ENCODE assay signal across 22 cellular contexts in genomic region chr12:26271024-26271423, GRCh38.
A peak's percentile ranks its signal among the peaks of the same experiment; 100 is the strongest.
DNase-seq lines count a peak whose midpoint lies in the region; ATAC-seq, FAIRE-seq and TF ChIP-seq lines count a peak whose summit lies in the region.
"Had no signal": no experiment of that assay in that cellular context is flagged by ENCODE, and none has a peak within 500 bp of the region (broad histone marks: within the 10 kb centered on the region; RNA-seq: fewer than 3 reads in every experiment).

No MANE protein-coding gene starts in this region.

- peak overlapping the region in 1 of 2 donors; percentile 13 for H3K27ac Mint-ChIP-seq in stimulated activated naive CD8-positive, alpha-beta T cell treated with anti-CD3 and anti-CD28 coated beads, Interleukin-15, amount 100 ng/mL, for 72 hours
- no peak overlapping the region for H3K27ac Mint-ChIP-seq in neural progenitor cell
- H3K27ac Mint-ChIP-seq: activated naive CD8-positive, alpha-beta T cell treated with anti-CD3 and anti-CD28 coated beads, Interleukin-2, amount 50 U/mL, for 24 hours; activated T-helper 1 cell treated with anti-CD3 and anti-CD28 coated beads, Interleukin-12 subunit alpha, Interleukin-12 subunit beta, Interleukin-2, Interleukin-4 antibody, amounts not matched to agents 30 ng/mL and 10 ng/mL and 1 ng/mL, durations not matched to agents 14 hours and 24 hours and 36 hours; effector memory CD8-positive, alpha-beta T cell; T-cell; WTC11 had no signal

- no peak overlapping the region for H3K4ac ChIP-seq in mesenchymal stem cell (ENCODE audit: low read depth in 1 of 2, low read length in 2 of 2)

- peaks cover 8% of the 10 kb centered on the region for H3K27me3 Mint-ChIP-seq in stimulated activated naive CD8-positive, alpha-beta T cell treated with anti-CD3 and anti-CD28 coated beads, Interleukin-15, amount 100 ng/mL, for 72 hours
- peaks cover 6% of the 10 kb centered on the region for H3K27me3 Mint-ChIP-seq in neural progenitor cell (ENCODE audit: insufficient read depth, low read depth)

- H2BK120ac ChIP-seq in mesenchymal stem cell (ENCODE audit: low read depth, low read length) = no peak overlapping the region

- TF ChIP-seq CTCF in NB4 (IDR thresholded peaks at IDR 0.05; ENCODE audit: low read depth, low read length) (no peak), bronchial epithelial cell (IDR thresholded peaks at IDR 0.05; ENCODE audit: insufficient read depth, low read length, severe bottlenecking) (no peak), thyroid gland (IDR thresholded peaks at IDR 0.05) (no peak), neural progenitor cell (IDR thresholded peaks at IDR 0.05) (no peak)

- no peaks in the 10 kb centered on the region for H3K79me2 ChIP-seq in neural progenitor cell (ENCODE audit: low read depth)

- H2BK5ac ChIP-seq in mesenchymal stem cell (ENCODE audit: low read depth, low read length, poor library complexity, severe bottlenecking) = no peak overlapping the region

- no peaks in the 10 kb centered on the region for H3K36me3 ChIP-seq in bronchial epithelial cell (ENCODE audit: control insufficient read depth, insufficient read depth, low read length)
- no peaks in the 10 kb centered on the region for H3K36me3 ChIP-seq in mesenchymal stem cell (ENCODE audit: control insufficient read depth in 1 of 2, insufficient read depth in 2 of 2, low read depth in 1 of 2, low read length in 2 of 2)
- no peaks in the 10 kb centered on the region for H3K36me3 ChIP-seq in thyroid gland
- no peaks in the 10 kb centered on the region for H3K36me3 ChIP-seq in neural progenitor cell
- H3K36me3 ChIP-seq: thoracic aorta had no signal

- WGBS in mesenchymal stem cell = 100% methylated on average over 1 of the region's 2 CpGs
- WGBS in thyroid gland, 2 donors = 84 to 91% methylated on average over 2 of the region's 2 CpGs

- H3K18ac ChIP-seq in mesenchymal stem cell (ENCODE audit: low read depth in 1 of 2, low read length in 2 of 2) = no peak overlapping the region

- no peaks in the 10 kb centered on the region for H3F3A ChIP-seq in neural progenitor cell (ENCODE audit: low read depth)

- H3K4me2 ChIP-seq in mesenchymal stem cell (ENCODE audit: low read length, poor library complexity, severe bottlenecking) (no peak overlapping the region), neural progenitor cell (no peak overlapping the region)

- no peaks in the 10 kb centered on the region for H3K27me3 ChIP-seq in bronchial epithelial cell (ENCODE audit: control insufficient read depth, insufficient read depth, low read length)
- H3K27me3 ChIP-seq in mesenchymal stem cell (ENCODE audit: control insufficient read depth in 1 of 2, insufficient read depth in 1 of 2, low read length in 2 of 2) = no peaks in the 10 kb centered on the region
- H3K27me3 ChIP-seq in thyroid gland = no peaks in the 10 kb centered on the region
- H3K27me3 ChIP-seq in neural progenitor cell = no peaks in the 10 kb centered on the region

- H4K20me1 ChIP-seq in neural progenitor cell (ENCODE audit: low read depth) = no peaks in the 10 kb centered on the region

- no peak overlapping the region for H2BK12ac ChIP-seq in mesenchymal stem cell (ENCODE audit: low read length in 2 of 2)

- H3K14ac ChIP-seq in mesenchymal stem cell (ENCODE audit: low read length in 2 of 2) = no peak overlapping the region

- intact Hi-C loops in thyroid gland (cut with DNase I) = no loop called here

- no peaks in the 10 kb centered on the region for H3K36me3 Mint-ChIP-seq in neural progenitor cell
- H3K36me3 Mint-ChIP-seq: naive thymus-derived CD4-positive, alpha-beta T cell; T-cell; WTC11 had no signal

- H3K27ac ChIP-seq in mesenchymal stem cell (ENCODE audit: low read length, poor library complexity, severe bottlenecking) (no peak overlapping the region), thyroid gland (no peak overlapping the region), neural progenitor cell (no peak overlapping the region)
- H3K27ac ChIP-seq: thoracic aorta had no signal

- no peak overlapping the region for H3K4me3 ChIP-seq in NB4 (ENCODE audit: low read depth, low read length)
- H3K4me3 ChIP-seq in bronchial epithelial cell (ENCODE audit: low read depth, low read length) = no peak overlapping the region
- no peak overlapping the region for H3K4me3 ChIP-seq in mesenchymal stem cell (ENCODE audit: insufficient read depth in 1 of 2, low read depth in 1 of 2, low read length in 2 of 2)
- no peak overlapping the region for H3K4me3 ChIP-seq in thyroid gland (replicated peaks in 1 of 3)
- H3K4me3 ChIP-seq in neural progenitor cell = no peak overlapping the region
- H3K4me3 ChIP-seq: thoracic aorta had no signal

- no peak overlapping the region for H4K91ac ChIP-seq in mesenchymal stem cell (ENCODE audit: low read length)

- no peak overlapping the region for H2AK5ac ChIP-seq in mesenchymal stem cell (ENCODE audit: low read length, severe bottlenecking)

- H3K4me1 Mint-ChIP-seq in stimulated activated naive CD8-positive, alpha-beta T cell treated with anti-CD3 and anti-CD28 coated beads, Interleukin-15, amount 100 ng/mL, for 72 hours = peaks cover 32% of the 10 kb centered on the region
- peaks cover 23% of the 10 kb centered on the region for H3K4me1 Mint-ChIP-seq in neural progenitor cell

- no peak overlapping the region for H2BK15ac ChIP-seq in mesenchymal stem cell (ENCODE audit: low read depth, poor library complexity, severe bottlenecking)

- H2AFZ ChIP-seq in mesenchymal stem cell (ENCODE audit: low read depth, low read length) (no peak overlapping the region), neural progenitor cell (replicated peaks) (no peak overlapping the region)

- ATAC-seq in stimulated activated naive CD8-positive, alpha-beta T cell treated with anti-CD3 and anti-CD28 coated beads, Interleukin-15, amount 100 ng/mL, for 72 hours = no peak
- ATAC-seq: activated naive CD8-positive, alpha-beta T cell treated with anti-CD3 and anti-CD28 coated beads, Interleukin-2, amount 50 U/mL, for 24 hours; effector memory CD8-positive, alpha-beta T cell; naive thymus-derived CD4-positive, alpha-beta T cell; WTC11 had no signal

- no peaks in the 10 kb centered on the region for H3K9me3 Mint-ChIP-seq in stimulated activated naive CD8-positive, alpha-beta T cell treated with anti-CD3 and anti-CD28 coated beads, Interleukin-15, amount 100 ng/mL, for 72 hours
- H3K9me3 Mint-ChIP-seq in neural progenitor cell = no peaks in the 10 kb centered on the region
- H3K9me3 Mint-ChIP-seq: activated naive CD8-positive, alpha-beta T cell treated with anti-CD3 and anti-CD28 coated beads, Interleukin-2, amount 50 U/mL, for 24 hours; activated T-helper 1 cell treated with anti-CD3 and anti-CD28 coated beads, Interleukin-12 subunit alpha, Interleukin-12 subunit beta, Interleukin-2, Interleukin-4 antibody, amounts not matched to agents 30 ng/mL and 10 ng/mL and 1 ng/mL, durations not matched to agents 14 hours and 24 hours and 36 hours; effector memory CD8-positive, alpha-beta T cell; naive thymus-derived CD4-positive, alpha-beta T cell; T-cell; WTC11 had no signal

- no peak overlapping the region for H3K23ac ChIP-seq in mesenchymal stem cell (ENCODE audit: low read length in 2 of 2)

- H3K79me1 ChIP-seq in mesenchymal stem cell (replicated peaks; ENCODE audit: low read length, poor library complexity, severe bottlenecking) = no peaks in the 10 kb centered on the region

- H4K8ac ChIP-seq in mesenchymal stem cell (ENCODE audit: low read length) = no peak overlapping the region

- peaks cover 19% of the 10 kb centered on the region for H3K4me1 ChIP-seq in mesenchymal stem cell (ENCODE audit: control insufficient read depth, insufficient read depth, low read depth, low read length)
- peaks cover 40 to 57% of the 10 kb centered on the region in 2 donors for H3K4me1 ChIP-seq in thyroid gland
- H3K4me1 ChIP-seq in neural progenitor cell = peaks cover 5% of the 10 kb centered on the region

- H3K9ac ChIP-seq in mesenchymal stem cell (ENCODE audit: low read length) (no peak overlapping the region), neural progenitor cell (no peak overlapping the region)

- H3K9me3 ChIP-seq in mesenchymal stem cell (ENCODE audit: control insufficient read depth, low read length) (no peaks in the 10 kb centered on the region), thyroid gland (no peaks in the 10 kb centered on the region), neural progenitor cell (ENCODE audit: low read depth) (no peaks in the 10 kb centered on the region)
- H3K9me3 ChIP-seq: thoracic aorta had no signal

- no peak for FAIRE-seq in bronchial epithelial cell (lab: Jason Lieb, UNC)
- FAIRE-seq: D721Med, frontal cortex had no signal

- no peak for TF ChIP-seq POLR2A in NB4 (IDR thresholded peaks at IDR 0.05; ENCODE audit: extremely low read depth, insufficient read length)
- TF ChIP-seq POLR2A in thyroid gland (IDR thresholded peaks at IDR 0.05) = no peak

- no peak overlapping the region for H3K4me3 Mint-ChIP-seq in stimulated activated naive CD8-positive, alpha-beta T cell treated with anti-CD3 and anti-CD28 coated beads, Interleukin-15, amount 100 ng/mL, for 72 hours
- H3K4me3 Mint-ChIP-seq in neural progenitor cell = no peak overlapping the region
- H3K4me3 Mint-ChIP-seq: activated naive CD8-positive, alpha-beta T cell treated with anti-CD3 and anti-CD28 coated beads, Interleukin-2, amount 50 U/mL, for 24 hours; activated T-helper 1 cell treated with anti-CD3 and anti-CD28 coated beads, Interleukin-12 subunit alpha, Interleukin-12 subunit beta, Interleukin-2, Interleukin-4 antibody, amounts not matched to agents 30 ng/mL and 10 ng/mL and 1 ng/mL, durations not matched to agents 14 hours and 24 hours and 36 hours; effector memory CD8-positive, alpha-beta T cell; naive thymus-derived CD4-positive, alpha-beta T cell; T-cell; WTC11 had no signal

- DNase-seq in EH (ENCODE audit: low read depth) (peak; percentile 76), NB4 (ENCODE audit: low read depth) (peak; percentile 79), bronchial epithelial cell (ENCODE audit: low read depth) (peak; percentile 67), mesenchymal stem cell (peak; percentile 22), foreskin melanocyte (no peak), thyroid gland (no peak), neural progenitor cell (ENCODE audit: low spot score) (no peak)
- DNase-seq in stimulated activated naive CD8-positive, alpha-beta T cell treated with anti-CD3 and anti-CD28 coated beads, Interleukin-15, amount 100 ng/mL, for 72 hours = no peak
- DNase-seq: activated CD8-positive, alpha-beta memory T cell treated with anti-CD3 and anti-CD28 coated beads for 24 hours; activated naive CD8-positive, alpha-beta T cell treated with anti-CD3 and anti-CD28 coated beads, Interleukin-2, amount 50 U/mL, for 24 hours; effector memory CD8-positive, alpha-beta T cell; naive thymus-derived CD4-positive, alpha-beta T cell; NCI-H1417; NCI-H2171 treated with DMSO at 0.1 percent for 48 hours; NCI-H774; posterior cingulate gyrus; T-cell had no signal

Comparison
In these comparisons a context has a peak if more than half of its experiments do, and no peak if none do; other contexts are left out.
1. DNase-seq: peak in EH (single experiment), NB4 (single experiment), bronchial epithelial cell (single experiment) and mesenchymal stem cell (single experiment); none in foreskin melanocyte (single experiment), thyroid gland (0 of 2), stimulated activated naive CD8-positive, alpha-beta T cell treated with anti-CD3 and anti-CD28 coated beads, Interleukin-15, amount 100 ng/mL, for 72 hours (0 of 2) and neural progenitor cell (single experiment).